In the genomic region with DNA sequence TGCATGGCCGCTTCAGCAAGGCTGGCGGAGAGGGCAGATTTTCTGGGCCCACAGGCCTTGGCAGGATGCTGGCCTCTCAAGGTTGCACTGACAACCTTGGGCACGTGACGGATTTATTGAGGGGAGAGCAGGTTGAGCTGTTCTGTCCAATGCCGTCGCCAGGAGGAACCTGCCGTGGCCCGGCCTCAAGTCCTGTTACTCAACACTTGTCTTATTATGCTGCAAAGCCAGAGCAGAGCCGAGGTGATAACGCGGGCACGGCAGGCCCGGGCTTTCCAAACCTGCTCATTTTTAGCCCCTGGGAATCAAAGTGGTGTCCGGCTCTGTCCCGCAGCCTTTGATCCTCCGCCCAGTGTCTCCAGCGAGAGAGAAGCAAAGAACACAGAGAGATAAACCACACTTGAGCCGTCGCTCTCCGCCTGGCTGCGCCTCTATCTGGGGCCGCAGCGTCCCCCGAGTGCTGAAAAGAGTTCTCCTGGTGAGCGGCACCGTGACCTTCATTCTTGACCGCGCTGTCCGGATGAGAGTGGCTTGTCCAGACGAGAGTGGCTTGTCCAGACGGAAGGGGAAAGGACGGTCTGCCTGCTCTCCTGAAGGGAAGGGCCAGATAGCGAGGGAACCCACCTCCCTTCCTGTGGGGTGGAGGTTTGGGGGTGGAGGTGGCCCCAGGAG, we compare ENCODE assay signal across 1 cellular context.
TF ChIP-seq lines count a peak whose summit lies in the region.

No MANE protein-coding gene starts in this region.

TF ChIP-seq in HepG2, 621 proteins besides CTCF, POLR2A, EP300 and RAD21 (continued from another document and continues in another):
- TF ChIP-seq EEA1 (CRISPR knock-in tag; IDR thresholded peaks at IDR 0.05; ENCODE audit: borderline replicate concordance) (no peak), ZKSCAN1 (IDR thresholded peaks at IDR 0.05; ENCODE audit: low read length) (no peak), CREB1 (IDR thresholded peaks at IDR 0.05) (no peak), CREB1 (CRISPR knock-in tag; IDR thresholded peaks at IDR 0.05) (no peak), PAX8 (CRISPR knock-in tag; IDR thresholded peaks at IDR 0.05; ENCODE audit: borderline replicate concordance) (no peak), NKX3-1 (CRISPR knock-in tag; IDR thresholded peaks at IDR 0.05) (no peak), RNF219 (CRISPR knock-in tag; IDR thresholded peaks at IDR 0.05) (no peak), TCF12 (IDR thresholded peaks at IDR 0.05) (no peak), TCF12 (CRISPR knock-in tag; IDR thresholded peaks at IDR 0.05) (no peak), MED13 (CRISPR knock-in tag; IDR thresholded peaks at IDR 0.05) (no peak), ZNF260 (CRISPR knock-in tag; IDR thresholded peaks at IDR 0.05; ENCODE audit: borderline replicate concordance, low read depth) (no peak), HNF1B (CRISPR knock-in tag; IDR thresholded peaks at IDR 0.05) (peak; percentile 27; the same call in 1 of the 2 replicates), CBX1 (IDR thresholded peaks at IDR 0.05; ENCODE audit: low read depth) (no peak), ZNF468 (CRISPR knock-in tag; IDR thresholded peaks at IDR 0.05) (no peak), SALL1 (CRISPR knock-in tag; IDR thresholded peaks at IDR 0.05) (peak; percentile 62), CERS6 (CRISPR knock-in tag; IDR thresholded peaks at IDR 0.05) (no peak), ZNF577 (CRISPR knock-in tag; IDR thresholded peaks at IDR 0.05; ENCODE audit: borderline replicate concordance, low read depth) (no peak), SNAPC2 (CRISPR knock-in tag; IDR thresholded peaks at IDR 0.05) (no peak), ZEB1 (IDR thresholded peaks at IDR 0.05; ENCODE audit: insufficient replicate concordance, low read depth) (no peak), MEF2D (CRISPR knock-in tag; IDR thresholded peaks at IDR 0.05) (no peak), TRIM22 (IDR thresholded peaks at IDR 0.05) (no peak), ETV6 (CRISPR knock-in tag; conservative IDR thresholded peaks at IDR 0.05) (no peak), ZNF414 (CRISPR knock-in tag; IDR thresholded peaks at IDR 0.05) (no peak), DR1 (CRISPR knock-in tag; IDR thresholded peaks at IDR 0.05) (no peak), KLF6 (CRISPR knock-in tag; IDR thresholded peaks at IDR 0.05) (no peak), ZNF644 (CRISPR knock-in tag; IDR thresholded peaks at IDR 0.05; ENCODE audit: low read depth) (no peak), ZNF567 (CRISPR knock-in tag; IDR thresholded peaks at IDR 0.05; ENCODE audit: borderline replicate concordance) (no peak), HDAC2 (CRISPR knock-in tag; IDR thresholded peaks at IDR 0.05) (peak; percentile 22; the same call in 1 of the 2 replicates), NCOA1 (CRISPR knock-in tag; IDR thresholded peaks at IDR 0.05) (no peak), PHB2 (IDR thresholded peaks at IDR 0.05; ENCODE audit: partially characterized antibody) (no peak), NFE2 (CRISPR knock-in tag; IDR thresholded peaks at IDR 0.05) (no peak), SKI (IDR thresholded peaks at IDR 0.05; ENCODE audit: partially characterized antibody) (no peak), MIXL1 (CRISPR knock-in tag; IDR thresholded peaks at IDR 0.05) (no peak), SALL2 (CRISPR knock-in tag; IDR thresholded peaks at IDR 0.05) (no peak), ZBTB7A (CRISPR knock-in tag; IDR thresholded peaks at IDR 0.05) (no peak), ZNF230 (CRISPR knock-in tag; IDR thresholded peaks at IDR 0.05) (no peak), AGO2 (optimal IDR thresholded peaks at IDR 0.05; ENCODE audit: low read depth, low read length) (no peak), PHF8 (CRISPR knock-in tag; IDR thresholded peaks at IDR 0.05) (no peak), MAFG (CRISPR knock-in tag; IDR thresholded peaks at IDR 0.05) (no peak), ZNF33A (CRISPR knock-in tag; IDR thresholded peaks at IDR 0.05; ENCODE audit: borderline replicate concordance) (no peak), ZNF776 (CRISPR knock-in tag; IDR thresholded peaks at IDR 0.05) (no peak; the same call in 1 of the 2 replicates), CHD2 (IDR thresholded peaks at IDR 0.05; ENCODE audit: low read depth, low read length) (no peak), RXRA (CRISPR knock-in tag; IDR thresholded peaks at IDR 0.05) (peak; percentile 43; the same call in 1 of the 2 replicates), ATF5 (CRISPR knock-in tag; IDR thresholded peaks at IDR 0.05; ENCODE audit: low read depth) (no peak), ZNF740 (CRISPR knock-in tag; IDR thresholded peaks at IDR 0.05) (no peak), SOX6 (IDR thresholded peaks at IDR 0.05) (no peak), SOX6 (CRISPR knock-in tag; IDR thresholded peaks at IDR 0.05) (no peak), RNF2 (conservative IDR thresholded peaks at IDR 0.05; ENCODE audit: low read depth) (no peak)
- TF ChIP-seq, protein P1, sequence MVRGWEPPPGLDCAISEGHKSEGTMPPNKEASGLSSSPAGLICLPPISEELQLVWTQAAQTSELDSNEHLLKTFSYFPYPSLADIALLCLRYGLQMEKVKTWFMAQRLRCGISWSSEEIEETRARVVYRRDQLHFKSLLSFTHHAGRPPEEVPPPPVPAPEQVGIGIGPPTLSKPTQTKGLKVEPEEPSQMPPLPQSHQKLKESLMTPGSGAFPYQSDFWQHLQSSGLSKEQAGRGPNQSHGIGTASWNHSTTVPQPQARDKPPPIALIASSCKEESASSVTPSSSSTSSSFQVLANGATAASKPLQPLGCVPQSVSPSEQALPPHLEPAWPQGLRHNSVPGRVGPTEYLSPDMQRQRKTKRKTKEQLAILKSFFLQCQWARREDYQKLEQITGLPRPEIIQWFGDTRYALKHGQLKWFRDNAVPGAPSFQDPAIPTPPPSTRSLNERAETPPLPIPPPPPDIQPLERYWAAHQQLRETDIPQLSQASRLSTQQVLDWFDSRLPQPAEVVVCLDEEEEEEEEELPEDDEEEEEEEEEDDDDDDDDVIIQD (CRISPR knock-in tag; IDR thresholded peaks at IDR 0.05; ENCODE audit: low read depth), result no peak
- TF ChIP-seq, protein P2, sequence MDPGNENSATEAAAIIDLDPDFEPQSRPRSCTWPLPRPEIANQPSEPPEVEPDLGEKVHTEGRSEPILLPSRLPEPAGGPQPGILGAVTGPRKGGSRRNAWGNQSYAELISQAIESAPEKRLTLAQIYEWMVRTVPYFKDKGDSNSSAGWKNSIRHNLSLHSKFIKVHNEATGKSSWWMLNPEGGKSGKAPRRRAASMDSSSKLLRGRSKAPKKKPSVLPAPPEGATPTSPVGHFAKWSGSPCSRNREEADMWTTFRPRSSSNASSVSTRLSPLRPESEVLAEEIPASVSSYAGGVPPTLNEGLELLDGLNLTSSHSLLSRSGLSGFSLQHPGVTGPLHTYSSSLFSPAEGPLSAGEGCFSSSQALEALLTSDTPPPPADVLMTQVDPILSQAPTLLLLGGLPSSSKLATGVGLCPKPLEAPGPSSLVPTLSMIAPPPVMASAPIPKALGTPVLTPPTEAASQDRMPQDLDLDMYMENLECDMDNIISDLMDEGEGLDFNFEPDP (CRISPR knock-in tag; conservative IDR thresholded peaks at IDR 0.05), result no peak
- TF ChIP-seq, protein P3, sequence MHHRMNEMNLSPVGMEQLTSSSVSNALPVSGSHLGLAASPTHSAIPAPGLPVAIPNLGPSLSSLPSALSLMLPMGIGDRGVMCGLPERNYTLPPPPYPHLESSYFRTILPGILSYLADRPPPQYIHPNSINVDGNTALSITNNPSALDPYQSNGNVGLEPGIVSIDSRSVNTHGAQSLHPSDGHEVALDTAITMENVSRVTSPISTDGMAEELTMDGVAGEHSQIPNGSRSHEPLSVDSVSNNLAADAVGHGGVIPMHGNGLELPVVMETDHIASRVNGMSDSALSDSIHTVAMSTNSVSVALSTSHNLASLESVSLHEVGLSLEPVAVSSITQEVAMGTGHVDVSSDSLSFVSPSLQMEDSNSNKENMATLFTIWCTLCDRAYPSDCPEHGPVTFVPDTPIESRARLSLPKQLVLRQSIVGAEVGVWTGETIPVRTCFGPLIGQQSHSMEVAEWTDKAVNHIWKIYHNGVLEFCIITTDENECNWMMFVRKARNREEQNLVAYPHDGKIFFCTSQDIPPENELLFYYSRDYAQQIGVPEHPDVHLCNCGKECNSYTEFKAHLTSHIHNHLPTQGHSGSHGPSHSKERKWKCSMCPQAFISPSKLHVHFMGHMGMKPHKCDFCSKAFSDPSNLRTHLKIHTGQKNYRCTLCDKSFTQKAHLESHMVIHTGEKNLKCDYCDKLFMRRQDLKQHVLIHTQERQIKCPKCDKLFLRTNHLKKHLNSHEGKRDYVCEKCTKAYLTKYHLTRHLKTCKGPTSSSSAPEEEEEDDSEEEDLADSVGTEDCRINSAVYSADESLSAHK (CRISPR knock-in tag; IDR thresholded peaks at IDR 0.05; ENCODE audit: borderline replicate concordance), result no peak
